Comparison of ENCODE assay signal across 13 cellular contexts in genomic region chr1:15139654-15140350, GRCh38. TPM values are rescaled to one million over a fixed set of nuclear protein-coding genes. Genes with fewer than 3 reads are reported as not detected.
DNase-seq lines count a peak whose midpoint lies in the region; ATAC-seq and TF ChIP-seq lines count a peak whose summit lies in the region.
"Had no signal": no experiment of that assay in that cellular context is flagged by ENCODE, and none has a peak within 500 bp of the region (broad histone marks: within the 10 kb centered on the region; RNA-seq: fewer than 3 reads in every experiment).

No MANE protein-coding gene starts in this region.

- no peaks in the 10 kb centered on the region for H3K36me3 ChIP-seq in mesendoderm (ENCODE audit: control insufficient read depth, insufficient read depth, low read length)
- H3K36me3 ChIP-seq in ascending aorta = no peaks in the 10 kb centered on the region

- H3K4ac ChIP-seq in mesendoderm (ENCODE audit: low read depth, low read length) = no peak overlapping the region

- H3K9me3 ChIP-seq in ascending aorta = no peaks in the 10 kb centered on the region

- no peak overlapping the region for H2BK120ac ChIP-seq in mesendoderm (ENCODE audit: low read depth, low read length)

- peak overlapping the region; percentile 4 for H3K4me2 ChIP-seq in mesendoderm (ENCODE audit: low read length)

- in situ Hi-C loops in G401 (cut with HindIII; ENCODE audit: low sequenced_read_pairs) = loop anchor here (25.0 kb wide), 1 partner anchor 97 kb away; the partner anchor contains the start of gene FHAD1

- peak overlapping the region; percentile 25 for H3K9ac ChIP-seq in mesendoderm (ENCODE audit: low read length)

- peak overlapping the region; percentile 75 for H3K56ac ChIP-seq in mesendoderm (ENCODE audit: low read length)

- H3K27me3 ChIP-seq in mesendoderm (ENCODE audit: insufficient read depth, low read length, poor library complexity) = no peaks in the 10 kb centered on the region
- no peaks in the 10 kb centered on the region for H3K27me3 ChIP-seq in ascending aorta
- H3K27me3 ChIP-seq: dorsolateral prefrontal cortex had no signal

- no peak overlapping the region for H2BK15ac ChIP-seq in mesendoderm (replicated peaks; ENCODE audit: low read depth)

- WGBS in mesendoderm (ENCODE audit: extremely low coverage, insufficient coverage, low lambda C conversion rate) = no CpG with 5 or more reads among the region's 15 CpGs

- TF ChIP-seq CTCF in ascending aorta (IDR thresholded peaks at IDR 0.05) = no peak

- no peak overlapping the region for H4K5ac ChIP-seq in mesendoderm (ENCODE audit: low read length)

- no peak for ATAC-seq in HG02870 (IDR thresholded peaks at IDR 0.05; ENCODE audit: unreplicated experiment)

- intact Hi-C loops in ascending aorta (cut with DNase I) = no loop called here

- H3K4me1 ChIP-seq in mesendoderm (ENCODE audit: control insufficient read depth, low read depth, low read length) (peaks cover 9% of the 10 kb centered on the region), ascending aorta (no peaks in the 10 kb centered on the region)

- H3K18ac ChIP-seq in mesendoderm (ENCODE audit: low read length) = no peak overlapping the region

- H4K8ac ChIP-seq in mesendoderm (ENCODE audit: low read depth, low read length) = no peak overlapping the region

- H3K23ac ChIP-seq in mesendoderm (ENCODE audit: low read length) = no peak overlapping the region

- peak overlapping the region; percentile 53 for H3K27ac ChIP-seq in mesendoderm (ENCODE audit: low read depth, low read length)
- H3K27ac ChIP-seq in ascending aorta = no peak overlapping the region
- H3K27ac ChIP-seq: C4-2B had no signal

- peak; percentile 98 for DNase-seq in G401 (ENCODE audit: low spot score)
- peak; percentile 99 for DNase-seq in NCI-H82 (lab: John Stamatoyannopoulos, UW)
- DNase-seq in dermis blood vessel endothelial cell = peak; percentile 18
- DNase-seq in mesendoderm = peak; percentile 98
- no peak for DNase-seq in NCI-H1092 (lab: John Stamatoyannopoulos, UW)
- no peak for DNase-seq in DMS79 treated with DMSO at 0.1 percent for 48 hours (lab: John Stamatoyannopoulos, UW)
- DNase-seq in ascending aorta (ENCODE audit: low spot score in 2 of 2) = no peak
- DNase-seq: activated CD4-positive, alpha-beta T cell treated with anti-CD3 and anti-CD28 coated beads, Interleukin-2, amount 50 U/mL, for 4 hours; activated naive CD4-positive, alpha-beta T cell treated with anti-CD3 and anti-CD28 coated beads, Interleukin-2, amount 50 U/mL, for 16 hours; NCI-H2081 treated with DMSO at 0.1 percent for 48 hours had no signal

- H2BK5ac ChIP-seq in mesendoderm (ENCODE audit: low read length) = no peak overlapping the region

- H2AK5ac ChIP-seq in mesendoderm (ENCODE audit: low read length) = no peak overlapping the region

- H3K79me2 ChIP-seq in mesendoderm (ENCODE audit: control insufficient read depth, insufficient read depth, low read length) = no peaks in the 10 kb centered on the region

- no peaks in the 10 kb centered on the region for H3K79me1 ChIP-seq in mesendoderm (ENCODE audit: low read length)

- no peak overlapping the region for H3K4me3 ChIP-seq in mesendoderm (ENCODE audit: low read length)
- no peak overlapping the region for H3K4me3 ChIP-seq in ascending aorta
- H3K4me3 ChIP-seq: dorsolateral prefrontal cortex had no signal

RNA-seq across cellular contexts. Expression of gene TMEM51, which starts 13.7 kb away (rescaled TPM):
- total RNA-seq in G401 (2014; rRNA removed; shearing (Covaris generic)) = 25.0 and 25.2 TPM in 2 replicates
- total RNA-seq in dermis blood vessel endothelial cell (10.0 and 10.2 TPM in 2 replicates), ascending aorta (not detected)
- 3.1 TPM for polyA plus RNA-seq in mesendoderm (2013, experiment 1 of 2)
- polyA plus RNA-seq in mesendoderm (2013, experiment 2 of 2) = 3.1 TPM

Comparison
In these comparisons a context has a peak if more than half of its experiments do, and no peak if none do; other contexts are left out.
1. DNase-seq: peak in G401 (single experiment), NCI-H82 (single experiment), dermis blood vessel endothelial cell (single experiment) and mesendoderm (single experiment); none in NCI-H1092 (single experiment), DMS79 treated with DMSO at 0.1 percent for 48 hours (single experiment) and ascending aorta (0 of 2).
2. RNA of gene TMEM51, which starts 13.7 kb away (total RNA-seq): 25.0 to 25.2 TPM in G401 and 10.0 to 10.2 TPM in dermis blood vessel endothelial cell; not detected in ascending aorta (single experiment); every median in the first group is over 10 times any median in the second.